Comparison of ENCODE assay signal across 1 cellular context in genomic region chr15:85583404-85584390, GRCh38.
TF ChIP-seq lines count a peak whose summit lies in the region.

No MANE protein-coding gene starts in this region.

TF ChIP-seq in HepG2, 621 proteins besides CTCF, POLR2A, EP300 and RAD21 (continued from another document):
- TF ChIP-seq HMGXB4 (CRISPR knock-in tag; IDR thresholded peaks at IDR 0.05; ENCODE audit: borderline replicate concordance in 1 of 2, low read depth in 1 of 2) (no peak), CSRNP2 (CRISPR knock-in tag; conservative IDR thresholded peaks at IDR 0.05; ENCODE audit: low read depth) (no peak), ZNF607 (CRISPR knock-in tag; IDR thresholded peaks at IDR 0.05; ENCODE audit: borderline replicate concordance) (no peak)
